Comparison of ENCODE assay signal across 17 cellular contexts in genomic region chr5:10592598-10592997, GRCh38. TPM values are rescaled to one million over a fixed set of nuclear protein-coding genes. Genes with fewer than 3 reads are reported as not detected.
DNase-seq lines count a peak whose midpoint lies in the region; ATAC-seq and TF ChIP-seq lines count a peak whose summit lies in the region.
"Had no signal": no experiment of that assay in that cellular context is flagged by ENCODE, and none has a peak within 500 bp of the region (broad histone marks: within the 10 kb centered on the region; RNA-seq: fewer than 3 reads in every experiment).

No MANE protein-coding gene starts in this region.

- H3K4me3 Mint-ChIP-seq in T-helper 1 cell treated with Interleukin-12 subunit alpha and Interleukin-12 subunit beta and Interleukin-4 antibody, amounts not matched to agents 30 μg/mL and 1 μg/mL, for 36 hours: no peak overlapping the region
- no peak overlapping the region for H3K4me3 Mint-ChIP-seq in stimulated activated naive B cell treated with anti-CD40 and anti-IgM and Interleukin-4, amounts not matched to agents 10 μg/mL and 1 μg/mL and 100 μg/mL, for 72 hours
- H3K4me3 Mint-ChIP-seq in activated CD8-positive, alpha-beta T cell treated with anti-CD3 and anti-CD28 coated beads for 36 hours: no peak overlapping the region
- H3K4me3 Mint-ChIP-seq: dendritic cell treated with granulocyte-macrophage colony-stimulating factor and Interleukin-4, amounts not matched to agents 40 ng/mL and 50 ng/mL, for 4 days; GM23338 had no signal

- DNase-seq in T-helper 1 cell: no peak
- no peak for DNase-seq in stimulated activated naive B cell treated with anti-CD40 and anti-IgM and Interleukin-4, amounts not matched to agents 10 μg/mL and 1 μg/mL and 100 μg/mL, for 72 hours
- DNase-seq in NCI-H2227 treated with DMSO at 0.1 percent for 48 hours (lab: John Stamatoyannopoulos, UW): no peak
- no peak for DNase-seq in activated naive CD4-positive, alpha-beta T cell (lab: John Stamatoyannopoulos, UW)
- DNase-seq in activated CD8-positive, alpha-beta T cell treated with anti-CD3 and anti-CD28 coated beads for 36 hours: no peak
- DNase-seq: 8988T; NCI-H510A; SJCRH30; stimulated activated CD4-positive, alpha-beta T cell treated with anti-CD3 and anti-CD28 coated beads, Interleukin-4, amount 100 ng/mL, for 1 hour; substantia nigra had no signal

- peaks cover 33% of the 10 kb centered on the region for H3K36me3 Mint-ChIP-seq in T-helper 1 cell treated with Interleukin-12 subunit alpha and Interleukin-12 subunit beta and Interleukin-4 antibody, amounts not matched to agents 30 μg/mL and 1 μg/mL, for 36 hours (ENCODE audit: low read depth)
- H3K36me3 Mint-ChIP-seq in stimulated activated naive B cell treated with anti-CD40 and anti-IgM and Interleukin-4, amounts not matched to agents 10 μg/mL and 1 μg/mL and 100 μg/mL, for 72 hours: peaks cover 65 to 74% of the 10 kb centered on the region in 2 donors
- H3K36me3 Mint-ChIP-seq in activated CD8-positive, alpha-beta T cell treated with anti-CD3 and anti-CD28 coated beads for 36 hours (ENCODE audit: low read depth): peaks cover 28% of the 10 kb centered on the region

- peaks cover 10% of the 10 kb centered on the region for H3K9me3 Mint-ChIP-seq in T-helper 1 cell treated with Interleukin-12 subunit alpha and Interleukin-12 subunit beta and Interleukin-4 antibody, amounts not matched to agents 30 μg/mL and 1 μg/mL, for 36 hours
- peaks cover 3 to 4% of the 10 kb centered on the region in 2 donors for H3K9me3 Mint-ChIP-seq in stimulated activated naive B cell treated with anti-CD40 and anti-IgM and Interleukin-4, amounts not matched to agents 10 μg/mL and 1 μg/mL and 100 μg/mL, for 72 hours
- H3K9me3 Mint-ChIP-seq in activated CD8-positive, alpha-beta T cell treated with anti-CD3 and anti-CD28 coated beads for 36 hours: peaks cover 20% of the 10 kb centered on the region
- H3K9me3 Mint-ChIP-seq: dendritic cell treated with granulocyte-macrophage colony-stimulating factor and Interleukin-4, amounts not matched to agents 40 ng/mL and 50 ng/mL, for 4 days had no signal

- CTCF ChIA-PET in activated CD8-positive, alpha-beta T cell treated with anti-CD3 and anti-CD28 coated beads for 36 hours (lab: Charles Lee): interaction anchor here (1.3 to 1.9 kb wide), 2 partner anchors 18 to 35 kb away, joined by 4 to 9 read pairs; no protein-coding TSS in a partner anchor

- POLR2A ChIA-PET in activated CD8-positive, alpha-beta T cell treated with anti-CD3 and anti-CD28 coated beads for 36 hours (lab: Charles Lee): no interaction called here

- peaks cover 54% of the 10 kb centered on the region for H3K4me1 Mint-ChIP-seq in T-helper 1 cell treated with Interleukin-12 subunit alpha and Interleukin-12 subunit beta and Interleukin-4 antibody, amounts not matched to agents 30 μg/mL and 1 μg/mL, for 36 hours (ENCODE audit: low read depth)
- peaks cover 71 to 93% of the 10 kb centered on the region in 2 donors for H3K4me1 Mint-ChIP-seq in stimulated activated naive B cell treated with anti-CD40 and anti-IgM and Interleukin-4, amounts not matched to agents 10 μg/mL and 1 μg/mL and 100 μg/mL, for 72 hours
- peaks cover 41% of the 10 kb centered on the region for H3K4me1 Mint-ChIP-seq in activated CD8-positive, alpha-beta T cell treated with anti-CD3 and anti-CD28 coated beads for 36 hours (ENCODE audit: low read depth)

- H3K27ac Mint-ChIP-seq in T-helper 1 cell treated with Interleukin-12 subunit alpha and Interleukin-12 subunit beta and Interleukin-4 antibody, amounts not matched to agents 30 μg/mL and 1 μg/mL, for 36 hours: peak overlapping the region; percentile 23
- H3K27ac Mint-ChIP-seq in stimulated activated naive B cell treated with anti-CD40 and anti-IgM and Interleukin-4, amounts not matched to agents 10 μg/mL and 1 μg/mL and 100 μg/mL, for 72 hours: no peak overlapping the region
- H3K27ac Mint-ChIP-seq in activated CD8-positive, alpha-beta T cell treated with anti-CD3 and anti-CD28 coated beads for 36 hours: no peak overlapping the region
- H3K27ac Mint-ChIP-seq: dendritic cell treated with granulocyte-macrophage colony-stimulating factor and Interleukin-4, amounts not matched to agents 40 ng/mL and 50 ng/mL, for 4 days; GM23338; progenitor cell of endocrine pancreas had no signal

- no peak for TF ChIP-seq CTCF in activated CD8-positive, alpha-beta T cell treated with anti-CD3 and anti-CD28 coated beads for 36 hours (IDR thresholded peaks at IDR 0.05)

- ATAC-seq in HG02571 (IDR thresholded peaks at IDR 0.05; ENCODE audit: unreplicated experiment): peak; percentile 38
- ATAC-seq in HG03460 (IDR thresholded peaks at IDR 0.05; ENCODE audit: unreplicated experiment): peak; percentile 62
- peak; percentile 65 to 67 for ATAC-seq in stimulated activated naive B cell treated with anti-CD40 and anti-IgM and Interleukin-4, amounts not matched to agents 10 μg/mL and 1 μg/mL and 100 μg/mL, for 72 hours (replicated peaks)
- ATAC-seq in activated CD8-positive, alpha-beta T cell treated with anti-CD3 and anti-CD28 coated beads for 36 hours: no peak
- ATAC-seq: activated naive CD4-positive, alpha-beta T cell treated with anti-CD3 and anti-CD28 coated beads, Interleukin-2, amount 50 U/mL, for 72 hours; GM23338 had no signal

- peaks cover 7% of the 10 kb centered on the region for H3K27me3 Mint-ChIP-seq in T-helper 1 cell treated with Interleukin-12 subunit alpha and Interleukin-12 subunit beta and Interleukin-4 antibody, amounts not matched to agents 30 μg/mL and 1 μg/mL, for 36 hours (ENCODE audit: low read depth)
- H3K27me3 Mint-ChIP-seq in stimulated activated naive B cell treated with anti-CD40 and anti-IgM and Interleukin-4, amounts not matched to agents 10 μg/mL and 1 μg/mL and 100 μg/mL, for 72 hours: no peaks in the 10 kb centered on the region
- peaks cover 15% of the 10 kb centered on the region for H3K27me3 Mint-ChIP-seq in activated CD8-positive, alpha-beta T cell treated with anti-CD3 and anti-CD28 coated beads for 36 hours

- intact Hi-C loops in activated CD8-positive, alpha-beta T cell treated with anti-CD3 and anti-CD28 coated beads for 36 hours (cut with micrococcal nuclease): no loop called here

RNA-seq across cellular contexts. Expression of gene ANKRD33B, which starts 28.7 kb away (rescaled TPM):
- total RNA-seq in activated CD8-positive, alpha-beta T cell treated with anti-CD3 and anti-CD28 coated beads for 36 hours: 10 to 100 TPM; 13.6 to 13.8 TPM
